ENCODE assay signal across 13 cellular contexts in the genomic region with DNA sequence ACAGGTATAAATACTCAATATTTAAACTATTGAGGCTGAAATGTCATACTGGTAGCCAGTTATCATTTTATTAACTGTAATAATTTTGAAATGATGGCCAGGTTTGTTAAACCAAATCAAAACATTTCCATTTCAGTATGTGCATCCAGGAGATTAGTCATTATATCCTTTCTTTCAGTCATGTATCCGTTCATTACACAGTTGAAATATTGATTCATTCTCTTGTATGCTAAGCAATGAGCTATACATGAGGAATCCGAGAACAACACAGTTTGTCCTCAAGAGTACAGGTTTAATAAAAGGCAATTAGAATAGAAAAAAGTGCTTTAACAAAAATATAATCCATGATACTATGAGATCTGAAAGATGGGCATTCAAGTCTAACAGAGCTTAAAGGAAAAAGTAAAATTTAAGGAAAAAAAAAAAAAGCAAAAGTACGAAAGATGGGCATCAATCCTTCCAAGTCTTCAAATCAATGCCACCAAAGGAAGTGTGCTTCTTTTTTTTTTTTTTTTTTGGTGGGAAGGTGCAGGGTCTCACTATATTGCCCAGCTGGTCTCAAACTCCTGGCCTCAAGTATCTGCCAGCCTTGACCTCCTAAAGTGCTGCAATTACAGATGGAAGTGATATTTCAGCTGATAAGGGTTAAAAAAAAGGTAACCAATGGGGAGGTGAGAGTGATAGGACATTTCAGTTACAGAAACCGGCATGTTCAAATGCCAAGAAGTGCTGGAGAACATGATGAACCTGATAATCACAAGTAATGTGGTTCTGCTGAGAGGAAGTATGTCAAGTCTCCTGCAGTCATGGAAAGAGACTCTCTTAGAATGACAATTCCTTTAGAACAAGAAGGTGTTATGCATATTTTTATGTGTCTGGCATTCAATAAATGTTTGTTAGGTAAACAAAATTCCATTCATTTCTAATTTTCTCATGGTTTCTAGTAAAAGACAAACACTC. TPM values are rescaled to one million over a fixed set of nuclear protein-coding genes. Genes with fewer than 3 reads are reported as not detected.
DNase-seq lines count a peak whose midpoint lies in the region; ATAC-seq and TF ChIP-seq lines count a peak whose summit lies in the region.
"Had no signal": no experiment of that assay in that cellular context is flagged by ENCODE, and none has a peak within 500 bp of the region (broad histone marks: within the 10 kb centered on the region; RNA-seq: fewer than 3 reads in every experiment).

No MANE protein-coding gene starts in this region.

- peak overlapping the region; percentile 15 for H3K27ac ChIP-seq in GM23338 (ENCODE audit: low read depth)
- H3K27ac ChIP-seq: body of pancreas had no signal

- H3K79me2 ChIP-seq in GM23338 (replicated peaks; ENCODE audit: insufficient read depth) = peaks cover 80% of the 10 kb centered on the region

- H4K20me1 ChIP-seq in GM23338 (replicated peaks; ENCODE audit: insufficient read depth) = 0 out of 2 replicates have a peak, but pooled peaks cover 10% of the 10 kb centered on the region

- peaks cover 31% of the 10 kb centered on the region for H3K4me1 ChIP-seq in GM23338 (ENCODE audit: insufficient read depth)

- TF ChIP-seq CTCF in GM23338 (conservative IDR thresholded peaks at IDR 0.05; ENCODE audit: low read depth in 2 of 2) = no peak
- no peak for TF ChIP-seq CTCF in astrocyte of the spinal cord (IDR thresholded peaks at IDR 0.05; ENCODE audit: low read depth, low read length)

- H3K9me2 ChIP-seq in GM23338 (ENCODE audit: insufficient read depth) = no peaks in the 10 kb centered on the region

- H2AFZ ChIP-seq in GM23338 = no peak overlapping the region

- no peaks in the 10 kb centered on the region for H3F3A ChIP-seq in GM23338 (replicated peaks; ENCODE audit: low read depth)

- H3K36me3 Mint-ChIP-seq in GM23338 (ENCODE audit: low read depth) = peaks cover 66% of the 10 kb centered on the region
- H3K36me3 Mint-ChIP-seq in immature natural killer cell = peaks cover 3 to 27% (median 14%) of the 10 kb centered on the region in 3 donors

- peaks cover 25% of the 10 kb centered on the region; the same call in 1 of the 2 replicates for H3K36me3 ChIP-seq in GM23338 (ENCODE audit: insufficient read depth)

- H3K9me3 Mint-ChIP-seq in GM23338 (no peaks in the 10 kb centered on the region), immature natural killer cell (no peaks in the 10 kb centered on the region)

- peak overlapping the region; percentile 37 for H3K4me2 ChIP-seq in GM23338

- H3K27ac Mint-ChIP-seq in GM23338 (peak overlapping the region; percentile 92), immature natural killer cell (peak overlapping the region in 5 of 6 donors; percentile 40 to 77 (median 42))
- H3K27ac Mint-ChIP-seq: activated CD8-positive, alpha-beta T cell treated with anti-CD3 and anti-CD28 coated beads, Interleukin-2, amount 10 ng/mL, durations not matched to agents 7 days and 5 days had no signal

- H3K27me3 Mint-ChIP-seq in GM23338 (ENCODE audit: insufficient read depth, low read depth, poor library complexity) (peaks cover 3% of the 10 kb centered on the region), immature natural killer cell (ENCODE audit: low read depth in 3 of 3) (peaks cover 0 to 2% (median 1%) of the 10 kb centered on the region in 3 donors)

- H3K27me3 ChIP-seq in GM23338 (ENCODE audit: insufficient read depth) = no peaks in the 10 kb centered on the region
- H3K27me3 ChIP-seq: body of pancreas had no signal

- peak; percentile 30 for DNase-seq in GM23338 (ENCODE audit: low spot score)
- DNase-seq in HT1080 (ENCODE audit: low read depth) = peak; percentile 23
- DNase-seq in astrocyte of the spinal cord (ENCODE audit: low read depth, low spot score) = peak; percentile 30
- DNase-seq in immature natural killer cell = no peak
- DNase-seq in A172 (ENCODE audit: low spot score) = no peak
- no peak for DNase-seq in NCI-H2227 (lab: John Stamatoyannopoulos, UW; ENCODE audit: unreplicated experiment)
- DNase-seq: activated CD8-positive, alpha-beta T cell treated with anti-CD3 and anti-CD28 coated beads, Interleukin-2, amount 10 ng/mL, durations not matched to agents 7 days and 5 days; activated effector memory CD4-positive, alpha-beta T cell treated with anti-CD3 and anti-CD28 coated beads, Interleukin-2, amount 50 U/mL, for 16 hours; body of pancreas; NCI-H2081 treated with DMSO at 0.1 percent for 48 hours; NCI-H526 treated with DMSO at 0.1 percent for 48 hours; posterior cingulate gyrus had no signal

- in situ Hi-C loops in astrocyte of the spinal cord (cut with HindIII; ENCODE audit: low sequenced_read_pairs) = no loop called here

- peak; percentile 54 for ATAC-seq in GM23338
- no peak for ATAC-seq in GM21786 (IDR thresholded peaks at IDR 0.05; ENCODE audit: unreplicated experiment)
- ATAC-seq: activated CD8-positive, alpha-beta T cell treated with anti-CD3 and anti-CD28 coated beads, Interleukin-2, amount 10 ng/mL, durations not matched to agents 7 days and 5 days; body of pancreas had no signal

- H3K4me3 Mint-ChIP-seq in GM23338 (peak overlapping the region; percentile 48; the same call in 1 of the 3 replicates), immature natural killer cell (no peak overlapping the region)
- H3K4me3 Mint-ChIP-seq: activated CD8-positive, alpha-beta T cell treated with anti-CD3 and anti-CD28 coated beads, Interleukin-2, amount 10 ng/mL, durations not matched to agents 7 days and 5 days had no signal

- no peak overlapping the region for H3K4me3 ChIP-seq in GM23338
- no peak overlapping the region for H3K4me3 ChIP-seq in astrocyte of the spinal cord (ENCODE audit: low read depth, low read length)
- H3K4me3 ChIP-seq: body of pancreas had no signal

- H3K4me1 Mint-ChIP-seq in GM23338 = peaks cover 34% of the 10 kb centered on the region
- H3K4me1 Mint-ChIP-seq in immature natural killer cell = peaks cover 42 to 59% of the 10 kb centered on the region in 2 donors

TF ChIP-seq in GM23338, 12 proteins besides CTCF, POLR2A, EP300 and RAD21 (continues in another document):
- TF ChIP-seq, protein P1, sequence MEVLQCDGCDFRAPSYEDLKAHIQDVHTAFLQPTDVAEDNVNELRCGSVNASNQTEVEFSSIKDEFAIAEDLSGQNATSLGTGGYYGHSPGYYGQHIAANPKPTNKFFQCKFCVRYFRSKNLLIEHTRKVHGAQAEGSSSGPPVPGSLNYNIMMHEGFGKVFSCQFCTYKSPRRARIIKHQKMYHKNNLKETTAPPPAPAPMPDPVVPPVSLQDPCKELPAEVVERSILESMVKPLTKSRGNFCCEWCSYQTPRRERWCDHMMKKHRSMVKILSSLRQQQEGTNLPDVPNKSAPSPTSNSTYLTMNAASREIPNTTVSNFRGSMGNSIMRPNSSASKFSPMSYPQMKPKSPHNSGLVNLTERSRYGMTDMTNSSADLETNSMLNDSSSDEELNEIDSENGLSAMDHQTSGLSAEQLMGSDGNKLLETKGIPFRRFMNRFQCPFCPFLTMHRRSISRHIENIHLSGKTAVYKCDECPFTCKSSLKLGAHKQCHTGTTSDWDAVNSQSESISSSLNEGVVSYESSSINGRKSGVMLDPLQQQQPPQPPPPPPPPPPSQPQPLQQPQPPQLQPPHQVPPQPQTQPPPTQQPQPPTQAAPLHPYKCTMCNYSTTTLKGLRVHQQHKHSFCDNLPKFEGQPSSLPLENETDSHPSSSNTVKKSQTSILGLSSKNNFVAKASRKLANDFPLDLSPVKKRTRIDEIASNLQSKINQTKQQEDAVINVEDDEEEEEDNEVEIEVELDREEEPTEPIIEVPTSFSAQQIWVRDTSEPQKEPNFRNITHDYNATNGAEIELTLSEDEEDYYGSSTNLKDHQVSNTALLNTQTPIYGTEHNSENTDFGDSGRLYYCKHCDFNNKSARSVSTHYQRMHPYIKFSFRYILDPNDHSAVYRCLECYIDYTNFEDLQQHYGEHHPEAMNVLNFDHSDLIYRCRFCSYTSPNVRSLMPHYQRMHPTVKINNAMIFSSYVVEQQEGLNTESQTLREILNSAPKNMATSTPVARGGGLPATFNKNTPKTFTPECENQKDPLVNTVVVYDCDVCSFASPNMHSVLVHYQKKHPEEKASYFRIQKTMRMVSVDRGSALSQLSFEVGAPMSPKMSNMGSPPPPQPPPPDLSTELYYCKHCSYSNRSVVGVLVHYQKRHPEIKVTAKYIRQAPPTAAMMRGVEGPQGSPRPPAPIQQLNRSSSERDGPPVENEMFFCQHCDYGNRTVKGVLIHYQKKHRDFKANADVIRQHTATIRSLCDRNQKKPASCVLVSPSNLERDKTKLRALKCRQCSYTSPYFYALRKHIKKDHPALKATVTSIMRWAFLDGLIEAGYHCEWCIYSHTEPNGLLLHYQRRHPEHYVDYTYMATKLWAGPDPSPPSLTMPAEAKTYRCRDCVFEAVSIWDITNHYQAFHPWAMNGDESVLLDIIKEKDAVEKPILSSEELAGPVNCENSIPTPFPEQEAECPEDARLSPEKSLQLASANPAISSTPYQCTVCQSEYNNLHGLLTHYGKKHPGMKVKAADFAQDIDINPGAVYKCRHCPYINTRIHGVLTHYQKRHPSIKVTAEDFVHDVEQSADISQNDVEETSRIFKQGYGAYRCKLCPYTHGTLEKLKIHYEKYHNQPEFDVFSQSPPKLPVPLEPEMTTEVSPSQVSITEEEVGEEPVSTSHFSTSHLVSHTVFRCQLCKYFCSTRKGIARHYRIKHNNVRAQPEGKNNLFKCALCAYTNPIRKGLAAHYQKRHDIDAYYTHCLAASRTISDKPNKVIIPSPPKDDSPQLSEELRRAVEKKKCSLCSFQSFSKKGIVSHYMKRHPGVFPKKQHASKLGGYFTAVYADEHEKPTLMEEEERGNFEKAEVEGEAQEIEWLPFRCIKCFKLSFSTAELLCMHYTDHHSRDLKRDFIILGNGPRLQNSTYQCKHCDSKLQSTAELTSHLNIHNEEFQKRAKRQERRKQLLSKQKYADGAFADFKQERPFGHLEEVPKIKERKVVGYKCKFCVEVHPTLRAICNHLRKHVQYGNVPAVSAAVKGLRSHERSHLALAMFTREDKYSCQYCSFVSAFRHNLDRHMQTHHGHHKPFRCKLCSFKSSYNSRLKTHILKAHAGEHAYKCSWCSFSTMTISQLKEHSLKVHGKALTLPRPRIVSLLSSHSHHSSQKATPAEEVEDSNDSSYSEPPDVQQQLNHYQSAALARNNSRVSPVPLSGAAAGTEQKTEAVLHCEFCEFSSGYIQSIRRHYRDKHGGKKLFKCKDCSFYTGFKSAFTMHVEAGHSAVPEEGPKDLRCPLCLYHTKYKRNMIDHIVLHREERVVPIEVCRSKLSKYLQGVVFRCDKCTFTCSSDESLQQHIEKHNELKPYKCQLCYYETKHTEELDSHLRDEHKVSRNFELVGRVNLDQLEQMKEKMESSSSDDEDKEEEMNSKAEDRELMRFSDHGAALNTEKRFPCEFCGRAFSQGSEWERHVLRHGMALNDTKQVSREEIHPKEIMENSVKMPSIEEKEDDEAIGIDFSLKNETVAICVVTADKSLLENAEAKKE (CRISPR knock-in tag; IDR thresholded peaks at IDR 0.05) = 0 out of 2 replicates have a peak, but pooled peaks have one; percentile 7

RNA-seq across cellular contexts. Expression of a gene that starts 35.8 kb away (rescaled TPM):
- 84.2 and 94.1 TPM in 2 replicates for total RNA-seq in GM23338 (2014; rRNA removed; shearing (Covaris generic))
- polyA plus RNA-seq in GM23338 (2016; fragmentation: Nextera tagmentation; extraction: Ambion mirVana) (27.8 and 29.9 TPM in 2 replicates), immature natural killer cell (10 to 100 TPM; 11.2 to 23.9 (median 21.1) TPM)
- 18.7 and 35.1 TPM in 2 replicates for total RNA-seq in HT1080 (2014; rRNA removed; shearing (Covaris generic))
- 37.9 and 52.7 TPM in 2 replicates for polyA plus RNA-seq in HT1080 (2015; cell fraction: cytosol; rRNA removed)
- polyA plus RNA-seq in HT1080 (2015; cell fraction: nucleus; rRNA removed) = 47.7 and 49.1 TPM in 2 replicates
- 19.4 and 19.7 TPM in 2 replicates for total RNA-seq in A172 (2014; rRNA removed; shearing (Covaris generic))

Comparison
In these comparisons a context has a peak if more than half of its experiments do, and no peak if none do; other contexts are left out.
1. DNase-seq: peak in GM23338 (single experiment), HT1080 (single experiment) and astrocyte of the spinal cord (single experiment); none in immature natural killer cell (0 of 3), A172 (single experiment) and NCI-H2227 (single experiment).